ENCODE assay signal across 27 cellular contexts in genomic region chr12:52371716-52372115, GRCh38. TPM values are rescaled to one million over a fixed set of nuclear protein-coding genes. Genes with fewer than 3 reads are reported as not detected.
DNase-seq lines count a peak whose midpoint lies in the region; FAIRE-seq and TF ChIP-seq lines count a peak whose summit lies in the region.
"Had no signal": no experiment of that assay in that cellular context is flagged by ENCODE, and none has a peak within 500 bp of the region (broad histone marks: within the 10 kb centered on the region; RNA-seq: fewer than 3 reads in every experiment).

No MANE protein-coding gene starts in this region.

- intact Hi-C loops in activated CD4-positive, alpha-beta T cell treated with anti-CD3 and anti-CD28 coated beads, Interleukin-2, amount 10 ng/mL, durations not matched to agents 24 days and 14 days (cut with micrococcal nuclease): loop anchor here (5.0 kb wide), 1 partner anchor 501 kb away; no protein-coding TSS in a partner anchor
- intact Hi-C loops in posterior vena cava (cut with DNase I): no loop called here

- H3K9me3 ChIP-seq in astrocyte (ENCODE audit: insufficient read depth, low read depth, low read length) (no peaks in the 10 kb centered on the region), mesenchymal stem cell (ENCODE audit: control insufficient read depth, low read length) (peaks cover 6% of the 10 kb centered on the region), endodermal cell (ENCODE audit: control insufficient read depth, low read length) (peaks cover 10% of the 10 kb centered on the region)

- DNase-seq in Ammon's horn (ENCODE audit: low spot score) (peak; percentile 17), astrocyte (ENCODE audit: low read depth) (no peak), mesenchymal stem cell (no peak), posterior vena cava (ENCODE audit: low spot score) (no peak), endodermal cell (no peak), T-helper 1 cell (no peak)
- no peak for DNase-seq in activated CD4-positive, alpha-beta T cell treated with anti-CD3 and anti-CD28 coated beads, Interleukin-2, amount 10 ng/mL, durations not matched to agents 24 days and 14 days
- DNase-seq: activated CD4-positive, alpha-beta T cell treated with anti-CD3 and anti-CD28 coated beads for 4 hours; activated CD8-positive, alpha-beta memory T cell treated with anti-CD3 and anti-CD28 coated beads, Interleukin-2, amount 50 U/mL, for 4 hours; activated effector memory CD4-positive, alpha-beta T cell treated with anti-CD3 and anti-CD28 coated beads, Interleukin-2, amount 50 U/mL, for 16 hours; CD4-positive, alpha-beta T cell; cortex of kidney; islet precursor cell; Karpas-422; naive thymus-derived CD8-positive, alpha-beta T cell; NCI-H1048; NCI-H2081; RPMI8226 had no signal

- peak overlapping the region; percentile 25 for H3K4me2 ChIP-seq in astrocyte (ENCODE audit: low read length)
- H3K4me2 ChIP-seq in mesenchymal stem cell (ENCODE audit: low read length, poor library complexity, severe bottlenecking): no peak overlapping the region

- no peak overlapping the region for H3K4me3 ChIP-seq in astrocyte (ENCODE audit: insufficient read depth, low read depth, low read length)
- no peak overlapping the region for H3K4me3 ChIP-seq in mesenchymal stem cell (ENCODE audit: insufficient read depth in 1 of 2, low read depth in 1 of 2, low read length in 2 of 2)
- no peak overlapping the region for H3K4me3 ChIP-seq in endodermal cell (ENCODE audit: low read length)

- peaks cover 6% of the 10 kb centered on the region for H3K9me3 Mint-ChIP-seq in astrocyte (ENCODE audit: unreplicated experiment)
- H3K9me3 Mint-ChIP-seq in activated CD4-positive, alpha-beta T cell treated with anti-CD3 and anti-CD28 coated beads, Interleukin-2, amount 10 ng/mL, durations not matched to agents 24 days and 14 days: no peaks in the 10 kb centered on the region
- H3K9me3 Mint-ChIP-seq in endodermal cell: no peaks in the 10 kb centered on the region
- H3K9me3 Mint-ChIP-seq: CD4-positive, alpha-beta T cell had no signal

- no peaks in the 10 kb centered on the region for H3K79me2 ChIP-seq in astrocyte (ENCODE audit: insufficient read depth, low read length)

- H3K4me1 ChIP-seq in astrocyte (ENCODE audit: insufficient read depth, low read length): peaks cover 18% of the 10 kb centered on the region
- H3K4me1 ChIP-seq in mesenchymal stem cell (ENCODE audit: control insufficient read depth, insufficient read depth, low read depth, low read length): peaks cover 9% of the 10 kb centered on the region
- H3K4me1 ChIP-seq in endodermal cell (ENCODE audit: control insufficient read depth, insufficient read depth, low read length): no peaks in the 10 kb centered on the region

- H3K36me3 Mint-ChIP-seq in astrocyte (ENCODE audit: low read depth, unreplicated experiment) (no peaks in the 10 kb centered on the region), endodermal cell (ENCODE audit: low read depth) (no peaks in the 10 kb centered on the region)
- H3K36me3 Mint-ChIP-seq in activated CD4-positive, alpha-beta T cell treated with anti-CD3 and anti-CD28 coated beads, Interleukin-2, amount 10 ng/mL, durations not matched to agents 24 days and 14 days (ENCODE audit: low read depth): no peaks in the 10 kb centered on the region
- H3K36me3 Mint-ChIP-seq: naive thymus-derived CD8-positive, alpha-beta T cell had no signal

- no peak overlapping the region for H3K14ac ChIP-seq in mesenchymal stem cell (ENCODE audit: low read length in 2 of 2)

- no peak overlapping the region for H3K18ac ChIP-seq in mesenchymal stem cell (ENCODE audit: low read depth in 1 of 2, low read length in 2 of 2)

- no peak overlapping the region for H2BK5ac ChIP-seq in mesenchymal stem cell (ENCODE audit: low read depth, low read length, poor library complexity, severe bottlenecking)

- H3K36me3 ChIP-seq in astrocyte (ENCODE audit: insufficient read depth, low read length): no peaks in the 10 kb centered on the region
- H3K36me3 ChIP-seq in mesenchymal stem cell (ENCODE audit: control insufficient read depth in 1 of 2, insufficient read depth in 2 of 2, low read depth in 1 of 2, low read length in 2 of 2): no peaks in the 10 kb centered on the region
- no peaks in the 10 kb centered on the region for H3K36me3 ChIP-seq in endodermal cell (ENCODE audit: control insufficient read depth, insufficient read depth, low read length)

- WGBS in mesenchymal stem cell: 91% methylated on average over 3 of the region's 3 CpGs
- 87 to 100% methylated on average over 1 to 3 of the region's 3 CpGs for WGBS in endodermal cell (ENCODE audit: insufficient coverage in 1 of 2, insufficient read length in 1 of 2), 2 experiments

- peak overlapping the region; percentile 53 for H2AK5ac ChIP-seq in mesenchymal stem cell (ENCODE audit: low read length, severe bottlenecking)

- TF ChIP-seq CTCF in astrocyte (IDR thresholded peaks at IDR 0.05; ENCODE audit: insufficient read depth, low read depth, low read length) (no peak), endodermal cell (conservative IDR thresholded peaks at IDR 0.05) (no peak)

- no peaks in the 10 kb centered on the region for H4K20me1 ChIP-seq in astrocyte (ENCODE audit: insufficient read depth, low read length)

- H3K27ac Mint-ChIP-seq in astrocyte (ENCODE audit: unreplicated experiment) (peak overlapping the region; percentile 43), endodermal cell (no peak overlapping the region)
- no peak overlapping the region for H3K27ac Mint-ChIP-seq in activated CD4-positive, alpha-beta T cell treated with anti-CD3 and anti-CD28 coated beads, Interleukin-2, amount 10 ng/mL, durations not matched to agents 24 days and 14 days
- H3K27ac Mint-ChIP-seq: CD4-positive, alpha-beta T cell; naive thymus-derived CD8-positive, alpha-beta T cell had no signal

- no peak overlapping the region for H2BK120ac ChIP-seq in mesenchymal stem cell (ENCODE audit: low read depth, low read length)

- peak overlapping the region; percentile 3 for H2AFZ ChIP-seq in astrocyte (ENCODE audit: low read depth, low read length)
- H2AFZ ChIP-seq in mesenchymal stem cell (ENCODE audit: low read depth, low read length): no peak overlapping the region

- peak overlapping the region; percentile 4 for H3K27ac ChIP-seq in astrocyte (ENCODE audit: low read depth, low read length)
- H3K27ac ChIP-seq in mesenchymal stem cell (ENCODE audit: low read length, poor library complexity, severe bottlenecking): no peak overlapping the region
- peak overlapping the region; percentile 21 for H3K27ac ChIP-seq in temporal lobe (ENCODE audit: low read depth, low read length)
- no peak overlapping the region for H3K27ac ChIP-seq in endodermal cell (ENCODE audit: low read depth, low read length)

- H3K4me1 Mint-ChIP-seq in astrocyte (ENCODE audit: low read depth, unreplicated experiment): peaks cover 16% of the 10 kb centered on the region
- H3K4me1 Mint-ChIP-seq in activated CD4-positive, alpha-beta T cell treated with anti-CD3 and anti-CD28 coated beads, Interleukin-2, amount 10 ng/mL, durations not matched to agents 24 days and 14 days: no peaks in the 10 kb centered on the region
- H3K4me1 Mint-ChIP-seq in endodermal cell: no peaks in the 10 kb centered on the region
- H3K4me1 Mint-ChIP-seq: naive thymus-derived CD8-positive, alpha-beta T cell had no signal

- H3K23ac ChIP-seq in mesenchymal stem cell (ENCODE audit: low read length in 2 of 2): no peak overlapping the region

- H4K91ac ChIP-seq in mesenchymal stem cell (ENCODE audit: low read length): no peak overlapping the region

- H3K27me3 ChIP-seq in astrocyte (ENCODE audit: insufficient read depth, low read length) (peaks cover 11% of the 10 kb centered on the region), mesenchymal stem cell (ENCODE audit: control insufficient read depth in 1 of 2, insufficient read depth in 1 of 2, low read length in 2 of 2) (peaks cover 32 to 41% of the 10 kb centered on the region in 2 experiments), endodermal cell (ENCODE audit: control insufficient read depth, insufficient read depth, low read length, poor library complexity, severe bottlenecking) (peaks cover 31% of the 10 kb centered on the region)

- no peak overlapping the region for H3K4ac ChIP-seq in mesenchymal stem cell (ENCODE audit: low read depth in 1 of 2, low read length in 2 of 2)

- H3K4me3 Mint-ChIP-seq in astrocyte (ENCODE audit: unreplicated experiment) (no peak overlapping the region), endodermal cell (no peak overlapping the region)
- H3K4me3 Mint-ChIP-seq in activated CD4-positive, alpha-beta T cell treated with anti-CD3 and anti-CD28 coated beads, Interleukin-2, amount 10 ng/mL, durations not matched to agents 24 days and 14 days: no peak overlapping the region
- H3K4me3 Mint-ChIP-seq: CD4-positive, alpha-beta T cell; naive thymus-derived CD8-positive, alpha-beta T cell had no signal

- H3K79me1 ChIP-seq in mesenchymal stem cell (replicated peaks; ENCODE audit: low read length, poor library complexity, severe bottlenecking): no peaks in the 10 kb centered on the region

- H3K9ac ChIP-seq in astrocyte (ENCODE audit: low read length) (no peak overlapping the region), mesenchymal stem cell (ENCODE audit: low read length) (peak overlapping the region; percentile 71), endodermal cell (ENCODE audit: extremely low read depth, low read length, poor library complexity, severe bottlenecking) (no peak overlapping the region)

- no peak overlapping the region for H4K8ac ChIP-seq in mesenchymal stem cell (ENCODE audit: low read length)

- peaks cover 44% of the 10 kb centered on the region for H3K27me3 Mint-ChIP-seq in astrocyte (ENCODE audit: low read depth, unreplicated experiment)
- peaks cover 13% of the 10 kb centered on the region for H3K27me3 Mint-ChIP-seq in activated CD4-positive, alpha-beta T cell treated with anti-CD3 and anti-CD28 coated beads, Interleukin-2, amount 10 ng/mL, durations not matched to agents 24 days and 14 days
- peaks cover 23% of the 10 kb centered on the region for H3K27me3 Mint-ChIP-seq in endodermal cell (ENCODE audit: insufficient read depth)

- H2BK15ac ChIP-seq in mesenchymal stem cell (ENCODE audit: low read depth, poor library complexity, severe bottlenecking): no peak overlapping the region

- H2BK12ac ChIP-seq in mesenchymal stem cell (ENCODE audit: low read length in 2 of 2): no peak overlapping the region

- FAIRE-seq in astrocyte (lab: Jason Lieb, UNC): no peak
- FAIRE-seq: G401.6 had no signal

RNA-seq across cellular contexts. Expression of gene KRT85, which starts 4.4 kb away (rescaled TPM):
- total RNA-seq in astrocyte (not detected in 2 replicates), temporal lobe (not detected), posterior vena cava (not detected), endodermal cell (not detected)
- not detected for polyA plus RNA-seq in mesenchymal stem cell (2013, experiment 1 of 2)
- not detected for polyA plus RNA-seq in mesenchymal stem cell (2013, experiment 2 of 2)
- total RNA-seq in activated CD4-positive, alpha-beta T cell treated with anti-CD3 and anti-CD28 coated beads, Interleukin-2, amount 10 ng/mL, durations not matched to agents 24 days and 14 days: not detected in 2 replicates
- polyA plus RNA-seq in endodermal cell (2013, experiment 1 of 2): not detected
- not detected for polyA plus RNA-seq in endodermal cell (2013, experiment 2 of 2)
- total RNA-seq: CD4-positive, alpha-beta T cell; fibroblast of villous mesenchyme; H4; HT1080; mesenteric fat pad; naive thymus-derived CD8-positive, alpha-beta T cell; ureter had no signal
- polyA plus RNA-seq: AG04450; naive thymus-derived CD8-positive, alpha-beta T cell had no signal

RNA-seq across cellular contexts. Expression of gene KRT84, which starts 13.7 kb away (rescaled TPM):
- total RNA-seq in astrocyte (not detected in 2 replicates), temporal lobe (not detected), posterior vena cava (not detected), endodermal cell (not detected)
- not detected for polyA plus RNA-seq in mesenchymal stem cell (2013, experiment 1 of 2)
- not detected for polyA plus RNA-seq in mesenchymal stem cell (2013, experiment 2 of 2)
- not detected in 2 replicates for total RNA-seq in activated CD4-positive, alpha-beta T cell treated with anti-CD3 and anti-CD28 coated beads, Interleukin-2, amount 10 ng/mL, durations not matched to agents 24 days and 14 days
- not detected for polyA plus RNA-seq in endodermal cell (2013, experiment 1 of 2)
- not detected for polyA plus RNA-seq in endodermal cell (2013, experiment 2 of 2)
- total RNA-seq: CD4-positive, alpha-beta T cell; fibroblast of villous mesenchyme; H4; HT1080; mesenteric fat pad; naive thymus-derived CD8-positive, alpha-beta T cell; pulmonary artery endothelial cell; ureter had no signal
- polyA plus RNA-seq: AG04450; naive thymus-derived CD8-positive, alpha-beta T cell had no signal

RNA-seq across cellular contexts. Expression of gene KRT82, which starts 34.4 kb away (rescaled TPM):
- not detected in 2 replicates for total RNA-seq in astrocyte
- polyA plus RNA-seq in mesenchymal stem cell (2013, experiment 1 of 2): not detected
- not detected for polyA plus RNA-seq in mesenchymal stem cell (2013, experiment 2 of 2)
- total RNA-seq in temporal lobe: not detected
- total RNA-seq in activated CD4-positive, alpha-beta T cell treated with anti-CD3 and anti-CD28 coated beads, Interleukin-2, amount 10 ng/mL, durations not matched to agents 24 days and 14 days: not detected in 2 replicates
- total RNA-seq in posterior vena cava: not detected
- total RNA-seq in endodermal cell: not detected
- polyA plus RNA-seq in endodermal cell (2013, experiment 1 of 2): not detected
- polyA plus RNA-seq in endodermal cell (2013, experiment 2 of 2): not detected
- total RNA-seq: CD4-positive, alpha-beta T cell; fibroblast of villous mesenchyme; H4; HT1080; mesenteric fat pad; naive thymus-derived CD8-positive, alpha-beta T cell; pulmonary artery endothelial cell; ureter had no signal
- polyA plus RNA-seq: AG04450; naive thymus-derived CD8-positive, alpha-beta T cell had no signal

RNA-seq across cellular contexts. Expression of gene KRT83, which starts 50.5 kb away (rescaled TPM):
- total RNA-seq in astrocyte: not detected in 2 replicates
- polyA plus RNA-seq in mesenchymal stem cell (2013, experiment 1 of 2): not detected
- polyA plus RNA-seq in mesenchymal stem cell (2013, experiment 2 of 2): not detected
- not detected for total RNA-seq in temporal lobe
- total RNA-seq in activated CD4-positive, alpha-beta T cell treated with anti-CD3 and anti-CD28 coated beads, Interleukin-2, amount 10 ng/mL, durations not matched to agents 24 days and 14 days: not detected in 2 replicates
- total RNA-seq in posterior vena cava: not detected
- total RNA-seq in endodermal cell: not detected
- not detected for polyA plus RNA-seq in endodermal cell (2013, experiment 1 of 2)
- polyA plus RNA-seq in endodermal cell (2013, experiment 2 of 2): not detected
- total RNA-seq: CD4-positive, alpha-beta T cell; fibroblast of villous mesenchyme; H4; mesenteric fat pad; naive thymus-derived CD8-positive, alpha-beta T cell; pulmonary artery endothelial cell; ureter had no signal
- polyA plus RNA-seq: naive thymus-derived CD8-positive, alpha-beta T cell had no signal

Comparison
In these comparisons a context has a peak if more than half of its experiments do, and no peak if none do; other contexts are left out.
1. H3K27ac ChIP-seq: peak in astrocyte (single experiment) and temporal lobe (single experiment); none in mesenchymal stem cell (single experiment) and endodermal cell (single experiment).